Comparison of ENCODE assay signal across 19 cellular contexts in genomic region chrX:35046646-35047231, GRCh38.
"Had no signal": no experiment of that assay in that cellular context is flagged by ENCODE, and none has a peak within 500 bp of the region (broad histone marks: within the 10 kb centered on the region; RNA-seq: fewer than 3 reads in every experiment).

No MANE protein-coding gene starts in this region.

- H3K27ac Mint-ChIP-seq: activated CD4-positive, alpha-beta memory T cell treated with anti-CD3 and anti-CD28 coated beads, Interleukin-2, amount 10 ng/mL, durations not matched to agents 7 days and 5 days; activated naive CD8-positive, alpha-beta T cell treated with anti-CD3 and anti-CD28 coated beads, Interleukin-2, amount 50 U/mL, for 24 hours; endodermal cell; mesothelial cell of epicardium; type B pancreatic cell had no signal

- H3K9me3 Mint-ChIP-seq: activated CD4-positive, alpha-beta memory T cell treated with anti-CD3 and anti-CD28 coated beads, Interleukin-2, amount 10 ng/mL, durations not matched to agents 7 days and 5 days; activated naive CD8-positive, alpha-beta T cell treated with anti-CD3 and anti-CD28 coated beads, Interleukin-2, amount 50 U/mL, for 24 hours; central memory CD8-positive, alpha-beta T cell; type B pancreatic cell had no signal

- FAIRE-seq: keratinocyte had no signal

- H3K4me1 Mint-ChIP-seq: activated CD4-positive, alpha-beta memory T cell treated with anti-CD3 and anti-CD28 coated beads, Interleukin-2, amount 10 ng/mL, durations not matched to agents 7 days and 5 days; activated naive CD8-positive, alpha-beta T cell treated with anti-CD3 and anti-CD28 coated beads, Interleukin-2, amount 50 U/mL, for 24 hours; central memory CD8-positive, alpha-beta T cell; endodermal cell had no signal

- H3K4me3 ChIP-seq: body of pancreas, right lobe of liver, spleen had no signal

- H3K36me3 ChIP-seq: neutrophil, right lobe of liver, spleen had no signal

- H3K4me3 Mint-ChIP-seq: activated CD4-positive, alpha-beta memory T cell treated with anti-CD3 and anti-CD28 coated beads, Interleukin-2, amount 10 ng/mL, durations not matched to agents 7 days and 5 days; activated naive CD8-positive, alpha-beta T cell treated with anti-CD3 and anti-CD28 coated beads, Interleukin-2, amount 50 U/mL, for 24 hours; central memory CD8-positive, alpha-beta T cell; endodermal cell; mesothelial cell of epicardium; type B pancreatic cell had no signal

- DNase-seq: activated CD4-positive, alpha-beta memory T cell treated with anti-CD3 and anti-CD28 coated beads, Interleukin-2, amount 10 ng/mL, durations not matched to agents 7 days and 5 days; activated naive CD4-positive, alpha-beta T cell; activated naive CD8-positive, alpha-beta T cell treated with anti-CD3 and anti-CD28 coated beads, Interleukin-2, amount 50 U/mL, for 24 hours; activated T-cell treated with anti-CD3 and anti-CD28 coated beads, Interleukin-2, amount 50 U/mL, for 48 hours; body of pancreas; dermis blood vessel endothelial cell; endodermal cell; foreskin keratinocyte; right lobe of liver; spleen; stimulated activated CD4-positive, alpha-beta T cell treated with anti-CD3 and anti-CD28 coated beads, Interleukin-1b, Interleukin-23, amount 100 ng/mL, for 48 hours; stimulated activated naive CD4-positive, alpha-beta T cell; substantia nigra had no signal

- H3K27me3 Mint-ChIP-seq: activated CD4-positive, alpha-beta memory T cell treated with anti-CD3 and anti-CD28 coated beads, Interleukin-2, amount 10 ng/mL, durations not matched to agents 7 days and 5 days; activated naive CD8-positive, alpha-beta T cell treated with anti-CD3 and anti-CD28 coated beads, Interleukin-2, amount 50 U/mL, for 24 hours; central memory CD8-positive, alpha-beta T cell; type B pancreatic cell had no signal

- H3K27me3 ChIP-seq: body of pancreas, foreskin keratinocyte, neutrophil, right lobe of liver, spleen had no signal

- H3K4me1 ChIP-seq: body of pancreas, foreskin keratinocyte, right lobe of liver, spleen had no signal

- H3K27ac ChIP-seq: body of pancreas, foreskin keratinocyte, neutrophil, right lobe of liver, spleen, VCaP had no signal

- ATAC-seq: activated naive CD8-positive, alpha-beta T cell treated with anti-CD3 and anti-CD28 coated beads, Interleukin-2, amount 50 U/mL, for 24 hours; body of pancreas; foreskin keratinocyte; right lobe of liver had no signal

- H3K36me3 Mint-ChIP-seq: mesothelial cell of epicardium, type B pancreatic cell had no signal

- H3K9me3 ChIP-seq: body of pancreas, neutrophil, right lobe of liver had no signal
